8 cellular contexts compared by ENCODE assay signal in genomic region chr11:95791385-95792033, GRCh38. TPM values are rescaled to one million over a fixed set of nuclear protein-coding genes. Genes with fewer than 3 reads are reported as not detected.
DNase-seq lines count a peak whose midpoint lies in the region; ATAC-seq and TF ChIP-seq lines count a peak whose summit lies in the region.

No MANE protein-coding gene starts in this region.

- 42% methylated on average over 15 of the region's 15 CpGs for WGBS in suprapubic skin

- ATAC-seq in GM21529 (IDR thresholded peaks at IDR 0.05; ENCODE audit: unreplicated experiment) (no peak), left lobe of liver (no peak)

- peaks cover 35% of the 10 kb centered on the region for H3K4me1 Mint-ChIP-seq in T-helper 1 cell treated with Interleukin-12 subunit alpha and Interleukin-12 subunit beta and Interleukin-4 antibody, amounts not matched to agents 30 μg/mL and 1 μg/mL, for 36 hours (ENCODE audit: low read depth)
- peaks cover 55% of the 10 kb centered on the region for H3K4me1 Mint-ChIP-seq in activated CD4-positive, alpha-beta memory T cell treated with anti-CD3 and anti-CD28 coated beads, Interleukin-2, amount 10 ng/mL, durations not matched to agents 7 days and 5 days
- peaks cover 27 to 54% of the 10 kb centered on the region in 2 donors for H3K4me1 Mint-ChIP-seq in immature natural killer cell

- no peaks in the 10 kb centered on the region for H3K27me3 Mint-ChIP-seq in T-helper 1 cell treated with Interleukin-12 subunit alpha and Interleukin-12 subunit beta and Interleukin-4 antibody, amounts not matched to agents 30 μg/mL and 1 μg/mL, for 36 hours (ENCODE audit: low read depth)
- H3K27me3 Mint-ChIP-seq in activated CD4-positive, alpha-beta memory T cell treated with anti-CD3 and anti-CD28 coated beads, Interleukin-2, amount 10 ng/mL, durations not matched to agents 7 days and 5 days, result no peaks in the 10 kb centered on the region
- H3K27me3 Mint-ChIP-seq in immature natural killer cell (ENCODE audit: low read depth in 3 of 3), result peaks cover 11 to 21% (median 11%) of the 10 kb centered on the region in 3 donors

- peak overlapping the region; percentile 94 for H3K4me3 Mint-ChIP-seq in T-helper 1 cell treated with Interleukin-12 subunit alpha and Interleukin-12 subunit beta and Interleukin-4 antibody, amounts not matched to agents 30 μg/mL and 1 μg/mL, for 36 hours
- H3K4me3 Mint-ChIP-seq in activated CD4-positive, alpha-beta memory T cell treated with anti-CD3 and anti-CD28 coated beads, Interleukin-2, amount 10 ng/mL, durations not matched to agents 7 days and 5 days, result peak overlapping the region; percentile 97
- peak overlapping the region; percentile 94 to 100 (median 100) for H3K4me3 Mint-ChIP-seq in immature natural killer cell

- H3K36me3 Mint-ChIP-seq in T-helper 1 cell treated with Interleukin-12 subunit alpha and Interleukin-12 subunit beta and Interleukin-4 antibody, amounts not matched to agents 30 μg/mL and 1 μg/mL, for 36 hours (ENCODE audit: low read depth), result peaks cover 13% of the 10 kb centered on the region
- H3K36me3 Mint-ChIP-seq in activated CD4-positive, alpha-beta memory T cell treated with anti-CD3 and anti-CD28 coated beads, Interleukin-2, amount 10 ng/mL, durations not matched to agents 7 days and 5 days (ENCODE audit: low read depth), result peaks cover 50% of the 10 kb centered on the region
- H3K36me3 Mint-ChIP-seq in immature natural killer cell, result peaks cover 0 to 4% (median 0%) of the 10 kb centered on the region in 3 donors

- peak overlapping the region; percentile 99 for H3K27ac ChIP-seq in suprapubic skin

- peak overlapping the region; percentile 100 for H3K27ac Mint-ChIP-seq in T-helper 1 cell treated with Interleukin-12 subunit alpha and Interleukin-12 subunit beta and Interleukin-4 antibody, amounts not matched to agents 30 μg/mL and 1 μg/mL, for 36 hours
- peak overlapping the region; percentile 100 for H3K27ac Mint-ChIP-seq in activated CD4-positive, alpha-beta memory T cell treated with anti-CD3 and anti-CD28 coated beads, Interleukin-2, amount 10 ng/mL, durations not matched to agents 7 days and 5 days
- H3K27ac Mint-ChIP-seq in immature natural killer cell, result peak overlapping the region; percentile 100

- no peaks in the 10 kb centered on the region for H3K9me3 ChIP-seq in suprapubic skin

- DNase-seq in T-helper 1 cell, result no peak
- no peak for DNase-seq in activated CD4-positive, alpha-beta memory T cell treated with anti-CD3 and anti-CD28 coated beads, Interleukin-2, amount 10 ng/mL, durations not matched to agents 7 days and 5 days
- DNase-seq in immature natural killer cell, result no peak
- no peak for DNase-seq in suprapubic skin (ENCODE audit: low spot score in 2 of 2)
- DNase-seq in left lobe of liver (ENCODE audit: low spot score), result no peak
- no peak for DNase-seq in stimulated activated CD4-positive, alpha-beta T cell treated with anti-CD3 and anti-CD28 coated beads, Interleukin-12 subunit alpha, Interleukin-12 subunit beta, amount 100 ng/mL, for 4 hours

- no peaks in the 10 kb centered on the region for H3K9me3 Mint-ChIP-seq in T-helper 1 cell treated with Interleukin-12 subunit alpha and Interleukin-12 subunit beta and Interleukin-4 antibody, amounts not matched to agents 30 μg/mL and 1 μg/mL, for 36 hours
- H3K9me3 Mint-ChIP-seq in activated CD4-positive, alpha-beta memory T cell treated with anti-CD3 and anti-CD28 coated beads, Interleukin-2, amount 10 ng/mL, durations not matched to agents 7 days and 5 days, result no peaks in the 10 kb centered on the region
- no peaks in the 10 kb centered on the region for H3K9me3 Mint-ChIP-seq in immature natural killer cell

- H3K27me3 ChIP-seq in suprapubic skin, result no peaks in the 10 kb centered on the region

- H3K4me1 ChIP-seq in suprapubic skin, result peaks cover 25% of the 10 kb centered on the region

- no peak for TF ChIP-seq CTCF in suprapubic skin (IDR thresholded peaks at IDR 0.05)

- CTCF ChIA-PET in activated CD4-positive, alpha-beta memory T cell treated with anti-CD3 and anti-CD28 coated beads, Interleukin-2, amount 10 ng/mL, durations not matched to agents 7 days and 5 days (lab: Charles Lee), result interaction anchor here (0.6 to 5.2 kb wide), 8 partner anchors 8 to 724 kb away, joined by 3 to 29 read pairs (median 13); partner anchors contain the start of genes CCDC82, JRKL, MAML2 and SRSF8

- no peak for TF ChIP-seq POLR2A in suprapubic skin (IDR thresholded peaks at IDR 0.05)

- peaks cover 10% of the 10 kb centered on the region for H3K36me3 ChIP-seq in suprapubic skin

- POLR2A ChIA-PET in activated CD4-positive, alpha-beta memory T cell treated with anti-CD3 and anti-CD28 coated beads, Interleukin-2, amount 10 ng/mL, durations not matched to agents 7 days and 5 days (lab: Charles Lee), result interaction anchor here (0.7 to 6.0 kb wide), 33 partner anchors 11 to 1662 kb away, joined by 3 to 110 read pairs (median 10); partner anchors contain the start of genes CCDC82, CWC15, ENDOD1 and JRKL

- TF ChIP-seq EP300 in suprapubic skin (IDR thresholded peaks at IDR 0.05), result no peak

- H3K4me3 ChIP-seq in suprapubic skin, result peak overlapping the region; percentile 77

RNA-seq across cellular contexts. Expression of gene CEP57, which starts 1.2 kb away (rescaled TPM):
- total RNA-seq in activated CD4-positive, alpha-beta memory T cell treated with anti-CD3 and anti-CD28 coated beads, Interleukin-2, amount 10 ng/mL, durations not matched to agents 7 days and 5 days, result 100 to 1,000 TPM; 102 to 105 TPM
- 10 to 100 TPM; 41.5 to 52.2 (median 50.8) TPM for polyA plus RNA-seq in immature natural killer cell
- total RNA-seq in suprapubic skin (10 to 100 TPM; 20.7 to 80.9 (median 30.1) TPM), left lobe of liver (32.6 TPM)

RNA-seq across cellular contexts. Expression of gene FAM76B, which starts 1.9 kb away (rescaled TPM):
- 10 to 100 TPM; 48.1 to 51.5 TPM for total RNA-seq in activated CD4-positive, alpha-beta memory T cell treated with anti-CD3 and anti-CD28 coated beads, Interleukin-2, amount 10 ng/mL, durations not matched to agents 7 days and 5 days
- 10 to 100 TPM; 11.5 to 18.0 (median 11.5) TPM for polyA plus RNA-seq in immature natural killer cell
- 10 to 100 TPM; 17.2 to 56.2 (median 24.0) TPM for total RNA-seq in suprapubic skin
- 20.8 TPM for total RNA-seq in left lobe of liver
